In the genomic region with DNA sequence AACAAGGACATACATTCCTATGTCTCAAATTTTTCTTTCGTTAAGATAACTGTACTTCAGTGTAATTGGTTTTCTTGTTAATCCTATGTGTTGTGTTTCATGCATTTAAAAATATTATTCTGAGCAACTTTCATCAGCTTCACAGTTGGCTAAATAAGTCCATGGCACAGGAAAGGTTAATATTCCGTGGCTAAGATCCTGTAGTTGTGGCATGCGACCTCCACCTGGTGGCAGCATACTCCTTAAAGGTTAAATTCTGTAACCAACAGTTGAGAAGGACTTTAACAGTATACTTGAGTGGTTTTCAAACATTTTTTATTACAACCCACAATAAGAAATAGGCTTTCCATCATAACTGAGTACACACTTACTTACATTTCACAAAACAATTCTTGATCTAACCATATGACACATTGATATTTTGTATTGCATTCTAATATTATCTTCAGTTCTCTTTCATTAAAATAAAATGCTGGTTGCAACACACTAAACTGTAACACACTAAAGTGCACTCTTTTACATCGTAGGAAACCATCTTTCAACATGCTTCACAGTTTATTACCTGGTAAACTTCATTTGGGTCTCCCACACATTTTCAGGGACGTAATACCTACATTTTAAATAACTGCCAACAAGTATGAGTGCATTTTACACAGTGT, we compare ENCODE assay signal across 8 cellular contexts.
DNase-seq lines count a peak whose midpoint lies in the region; ATAC-seq and TF ChIP-seq lines count a peak whose summit lies in the region.

No MANE protein-coding gene starts in this region.

- no peaks in the 10 kb centered on the region for H3K27me3 Mint-ChIP-seq in activated CD4-positive, alpha-beta T cell treated with anti-CD3 and anti-CD28 coated beads, Interleukin-2, amount 10 ng/mL, durations not matched to agents 7 days and 5 days

- peaks cover 32% of the 10 kb centered on the region for H3K4me1 Mint-ChIP-seq in activated CD4-positive, alpha-beta T cell treated with anti-CD3 and anti-CD28 coated beads, Interleukin-2, amount 10 ng/mL, durations not matched to agents 7 days and 5 days

- DNase-seq in activated effector memory CD4-positive, alpha-beta T cell treated with anti-CD3 and anti-CD28 coated beads, Interleukin-2, amount 50 U/mL, for 16 hours, result peak; percentile 75
- DNase-seq in activated effector memory CD4-positive, alpha-beta T cell treated with Interleukin-2 at 50 U/mL for 16 hours, result no peak
- DNase-seq in NCI-H2171 treated with DMSO at 0.1 percent for 48 hours (lab: John Stamatoyannopoulos, UW) (peak; percentile 73), fibroblast of the conjunctiva (ENCODE audit: low read depth) (peak; percentile 69), omental fat pad (ENCODE audit: low spot score) (peak; percentile 35)
- DNase-seq in activated CD4-positive, alpha-beta T cell treated with anti-CD3 and anti-CD28 coated beads, Interleukin-2, amount 10 ng/mL, durations not matched to agents 7 days and 5 days, result peak; percentile 62

- POLR2A ChIA-PET in activated CD4-positive, alpha-beta T cell treated with anti-CD3 and anti-CD28 coated beads, Interleukin-2, amount 10 ng/mL, durations not matched to agents 7 days and 5 days (lab: Charles Lee), result no interaction called here

- H3K27ac Mint-ChIP-seq in activated CD4-positive, alpha-beta T cell treated with anti-CD3 and anti-CD28 coated beads, Interleukin-2, amount 10 ng/mL, durations not matched to agents 7 days and 5 days, result no peak overlapping the region

- ATAC-seq in HG02973 (IDR thresholded peaks at IDR 0.05; ENCODE audit: unreplicated experiment) (peak; percentile 44), omental fat pad (ENCODE audit: low FRiP score) (peak; percentile 46), HG02870 (IDR thresholded peaks at IDR 0.05; ENCODE audit: unreplicated experiment) (no peak)

- H3K9me3 Mint-ChIP-seq in activated CD4-positive, alpha-beta T cell treated with anti-CD3 and anti-CD28 coated beads, Interleukin-2, amount 10 ng/mL, durations not matched to agents 7 days and 5 days, result no peaks in the 10 kb centered on the region

- H3K36me3 Mint-ChIP-seq in activated CD4-positive, alpha-beta T cell treated with anti-CD3 and anti-CD28 coated beads, Interleukin-2, amount 10 ng/mL, durations not matched to agents 7 days and 5 days (ENCODE audit: low read depth), result peaks cover 4% of the 10 kb centered on the region

- no peak overlapping the region for H3K4me3 Mint-ChIP-seq in activated CD4-positive, alpha-beta T cell treated with anti-CD3 and anti-CD28 coated beads, Interleukin-2, amount 10 ng/mL, durations not matched to agents 7 days and 5 days

- peak in 1 of 3 donors; percentile 48 for TF ChIP-seq CTCF in omental fat pad (IDR thresholded peaks at IDR 0.05)

- CTCF ChIA-PET in activated CD4-positive, alpha-beta T cell treated with anti-CD3 and anti-CD28 coated beads, Interleukin-2, amount 10 ng/mL, durations not matched to agents 7 days and 5 days (lab: Charles Lee), result interaction anchor here (1.6 kb wide), 1 partner anchor 12 kb away, joined by 4 read pairs; no protein-coding TSS in a partner anchor
